In the genomic region with DNA sequence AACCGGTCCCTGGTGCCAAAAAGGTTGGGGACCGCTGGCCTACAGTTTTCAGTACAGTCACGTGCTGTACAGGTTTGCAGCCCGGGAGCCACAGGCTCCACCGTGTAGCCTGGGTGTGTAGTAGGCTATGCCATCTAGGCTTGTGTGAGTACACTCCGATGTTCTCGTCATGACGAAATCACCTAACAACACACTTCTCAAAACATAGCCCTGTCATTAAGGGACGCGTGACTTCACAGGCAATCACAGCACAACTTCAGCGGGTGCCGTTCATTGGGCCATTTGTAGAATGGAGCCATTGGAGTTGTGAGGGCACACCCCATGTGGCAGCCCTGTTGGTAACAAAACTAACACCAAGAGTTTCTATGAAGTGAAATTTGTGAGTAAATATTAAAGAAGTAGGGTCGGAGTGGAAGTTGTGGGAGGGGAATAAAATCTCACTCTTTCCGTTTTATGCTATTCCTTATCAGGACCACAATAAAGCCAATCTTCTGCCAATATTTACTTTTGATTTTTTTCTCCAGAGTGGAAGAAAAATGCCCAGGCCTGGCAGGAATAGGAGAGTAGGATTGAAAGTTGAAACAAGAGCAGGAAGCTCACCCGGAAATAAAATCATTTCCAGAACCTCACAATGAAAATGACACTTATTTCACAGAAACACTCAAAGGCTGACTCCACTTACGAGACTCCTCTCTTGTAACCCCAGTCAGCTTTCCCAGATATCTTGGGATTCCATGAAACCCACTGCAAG, we compare ENCODE assay signal across 19 cellular contexts.
DNase-seq lines count a peak whose midpoint lies in the region; ATAC-seq and TF ChIP-seq lines count a peak whose summit lies in the region.
"Had no signal": no experiment of that assay in that cellular context is flagged by ENCODE, and none has a peak within 500 bp of the region (broad histone marks: within the 10 kb centered on the region; RNA-seq: fewer than 3 reads in every experiment).

No MANE protein-coding gene starts in this region.

- TF ChIP-seq CTCF in CD14-positive monocyte (IDR thresholded peaks at IDR 0.05) (no peak), RWPE1 (conservative IDR thresholded peaks at IDR 0.05; ENCODE audit: low read depth) (no peak), left lung (IDR thresholded peaks at IDR 0.05) (no peak), MCF 10A (IDR thresholded peaks at IDR 0.05; ENCODE audit: unreplicated experiment) (no peak)

- intact Hi-C loops in CD14-positive monocyte (cut with micrococcal nuclease) = no loop called here
- intact Hi-C loops in left lung (cut with DNase I) = no loop called here
- intact Hi-C loops in MCF 10A (cut with micrococcal nuclease) = no loop called here

- BruUV-seq in MCF 10A (replicated peaks; lab: Mats Ljungman, UMichigan) = no TSS peak

- peak; percentile 65 for DNase-seq in CD14-positive monocyte (ENCODE audit: low spot score)
- DNase-seq in RWPE1 (ENCODE audit: low spot score) = no peak
- no peak for DNase-seq in left lung
- DNase-seq in pulmonary artery endothelial cell (ENCODE audit: low read depth, low spot score) = peak; percentile 60
- no peak for DNase-seq in stimulated activated naive CD4-positive, alpha-beta T cell (lab: John Stamatoyannopoulos, UW)
- no peak for DNase-seq in MCF 10A (ENCODE audit: unreplicated experiment)
- no peak for DNase-seq in middle frontal gyrus (ENCODE audit: extremely low spot score, low spot score)
- DNase-seq: activated CD4-positive, alpha-beta T cell treated with anti-CD3 and anti-CD28 coated beads, Interleukin-2, amount 10 ng/mL, durations not matched to agents 24 days and 14 days; brain microvascular endothelial cell; HCEC 1CT; NCI-H2171; NCI-H526 treated with DMSO at 0.1 percent for 48 hours; ovary; SHP77 had no signal

- H3K36me3 ChIP-seq in left lung = no peaks in the 10 kb centered on the region
- H3K36me3 ChIP-seq: brain microvascular endothelial cell, ovary, thoracic aorta had no signal

- H3K36me3 Mint-ChIP-seq in CD14-positive monocyte (peaks cover 0 to 5% of the 10 kb centered on the region in 2 donors), MCF 10A (ENCODE audit: insufficient read depth, unreplicated experiment) (no peaks in the 10 kb centered on the region)

- POLR2A ChIA-PET in RWPE1 (lab: Yijun Ruan, JAX; ENCODE audit: low non-redundant PET) (interaction anchor here (0.6 kb wide), 1 partner anchor 128 kb away, joined by 5 read pairs; no protein-coding TSS in a partner anchor), MCF 10A (lab: Yijun Ruan, JAX) (interaction anchor here (0.7 to 1.2 kb wide), 4 partner anchors 12 to 260 kb away, joined by 3 read pairs; no protein-coding TSS in a partner anchor)

- peaks cover 0 to 3% (median 0%) of the 10 kb centered on the region in 7 donors for H3K9me3 Mint-ChIP-seq in CD14-positive monocyte
- H3K9me3 Mint-ChIP-seq in MCF 10A (ENCODE audit: unreplicated experiment) = no peaks in the 10 kb centered on the region
- H3K9me3 Mint-ChIP-seq: activated CD4-positive, alpha-beta T cell treated with anti-CD3 and anti-CD28 coated beads, Interleukin-2, amount 10 ng/mL, durations not matched to agents 24 days and 14 days; activated T-helper 2 cell treated with anti-CD3 and anti-CD28 coated beads, Interferon-gamma antibody, Interleukin-2, Interleukin-4, amounts not matched to agents 10 μg/mL and 5 μg/mL and 100 μg/mL, durations not matched to agents 14 hours and 24 hours and 36 hours; stimulated activated effector memory CD8-positive, alpha-beta T cell treated with anti-CD3 and anti-CD28 coated beads, Interleukin-12 subunit alpha, Interleukin-12 subunit beta, amount 100 ng/mL, for 72 hours had no signal

- H3K27me3 ChIP-seq in left lung = no peaks in the 10 kb centered on the region
- H3K27me3 ChIP-seq: brain microvascular endothelial cell, ovary had no signal

- H3K4me1 Mint-ChIP-seq in CD14-positive monocyte = peaks cover 47% of the 10 kb centered on the region
- H3K4me1 Mint-ChIP-seq in MCF 10A (ENCODE audit: insufficient read depth, unreplicated experiment) = peaks cover 24% of the 10 kb centered on the region

- no peak overlapping the region for H3K4me3 ChIP-seq in left lung
- H3K4me3 ChIP-seq: coronary artery, ovary, thoracic aorta had no signal

- H3K27ac Mint-ChIP-seq in CD14-positive monocyte = peak overlapping the region in 4 of 7 donors; percentile 25 to 83 (median 73)
- H3K27ac Mint-ChIP-seq in MCF 10A (ENCODE audit: low read depth, unreplicated experiment) = no peak overlapping the region
- H3K27ac Mint-ChIP-seq: activated CD4-positive, alpha-beta T cell treated with anti-CD3 and anti-CD28 coated beads, Interleukin-2, amount 10 ng/mL, durations not matched to agents 24 days and 14 days; activated T-helper 2 cell treated with anti-CD3 and anti-CD28 coated beads, Interferon-gamma antibody, Interleukin-2, Interleukin-4, amounts not matched to agents 10 μg/mL and 5 μg/mL and 100 μg/mL, durations not matched to agents 14 hours and 24 hours and 36 hours; stimulated activated effector memory CD8-positive, alpha-beta T cell treated with anti-CD3 and anti-CD28 coated beads, Interleukin-12 subunit alpha, Interleukin-12 subunit beta, amount 100 ng/mL, for 72 hours had no signal

- CTCF ChIA-PET in RWPE1 (lab: Yijun Ruan, JAX) (no interaction called here), MCF 10A (lab: Yijun Ruan, JAX) (interaction anchor here (0.6 kb wide), 1 partner anchor 19 kb away, joined by 3 read pairs; no protein-coding TSS in a partner anchor)

- peaks cover 16 to 53% of the 10 kb centered on the region in 2 donors for H3K4me1 ChIP-seq in left lung

- ATAC-seq in left lung (peak; percentile 61), HG02623 (IDR thresholded peaks at IDR 0.05; ENCODE audit: unreplicated experiment) (no peak)
- ATAC-seq: stimulated activated effector memory CD8-positive, alpha-beta T cell treated with anti-CD3 and anti-CD28 coated beads, Interleukin-12 subunit alpha, Interleukin-12 subunit beta, amount 100 ng/mL, for 72 hours had no signal

- no peak overlapping the region for H3K4me3 Mint-ChIP-seq in CD14-positive monocyte
- H3K4me3 Mint-ChIP-seq in MCF 10A (ENCODE audit: unreplicated experiment) = no peak overlapping the region
- H3K4me3 Mint-ChIP-seq: activated CD4-positive, alpha-beta T cell treated with anti-CD3 and anti-CD28 coated beads, Interleukin-2, amount 10 ng/mL, durations not matched to agents 24 days and 14 days; stimulated activated effector memory CD8-positive, alpha-beta T cell treated with anti-CD3 and anti-CD28 coated beads, Interleukin-12 subunit alpha, Interleukin-12 subunit beta, amount 100 ng/mL, for 72 hours had no signal

- H3K27ac ChIP-seq in RWPE1 (peak overlapping the region; percentile 40), left lung (peak overlapping the region; percentile 38 to 39)
- H3K27ac ChIP-seq: brain microvascular endothelial cell, coronary artery, ovary, thoracic aorta had no signal

- H3K9me3 ChIP-seq in left lung = no peaks in the 10 kb centered on the region
- H3K9me3 ChIP-seq: ovary, thoracic aorta had no signal

- H3K27me3 Mint-ChIP-seq in CD14-positive monocyte (ENCODE audit: low read depth in 3 of 3) = peaks cover 0 to 3% (median 2%) of the 10 kb centered on the region in 3 donors
- no peaks in the 10 kb centered on the region for H3K27me3 Mint-ChIP-seq in MCF 10A (ENCODE audit: insufficient read depth, unreplicated experiment)

Comparison
In these comparisons a context has a peak if more than half of its experiments do, and no peak if none do; other contexts are left out.
1. DNase-seq: peak in CD14-positive monocyte (single experiment) and pulmonary artery endothelial cell (single experiment); none in RWPE1 (single experiment), left lung (0 of 2), stimulated activated naive CD4-positive, alpha-beta T cell (0 of 6), MCF 10A (single experiment) and middle frontal gyrus (single experiment).